In genomic region chr7:103532955-103533354, GRCh38 we compare ENCODE assay signal across 19 cellular contexts.
"Had no signal": no experiment of that assay in that cellular context is flagged by ENCODE, and none has a peak within 500 bp of the region (broad histone marks: within the 10 kb centered on the region; RNA-seq: fewer than 3 reads in every experiment).

No MANE protein-coding gene starts in this region.

- ATAC-seq: activated CD4-positive, CD25-positive, alpha-beta regulatory T cell treated with anti-CD3 and anti-CD28 coated beads, Interleukin-2, amount 50 U/mL, for 24 hours; activated naive CD8-positive, alpha-beta T cell treated with anti-CD3 and anti-CD28 coated beads, Interleukin-2, amount 50 U/mL, for 24 hours; activated T-helper 17 cell treated with anti-CD3 and anti-CD28 coated beads, Interleukin-2, amount 50 U/mL, for 72 hours had no signal

- H3K27ac ChIP-seq: ascending aorta, breast epithelium, neural progenitor cell, ovary, suprapubic skin had no signal

- DNase-seq: activated CD4-positive, alpha-beta T cell treated with anti-CD3 and anti-CD28 coated beads, Interleukin-2, amount 50 U/mL, for 4 hours; activated naive CD4-positive, alpha-beta T cell treated with anti-CD3 and anti-CD28 coated beads for 36 hours; activated naive CD8-positive, alpha-beta T cell treated with anti-CD3 and anti-CD28 coated beads, Interleukin-2, amount 50 U/mL, for 24 hours; left cardiac atrium; naive B cell; ovary; retina; SK-N-SH; stimulated activated CD4-positive, alpha-beta T cell treated with anti-CD3 and anti-CD28 coated beads, Interleukin-15, amount 100 ng/mL, for 24 hours; stimulated activated CD4-positive, alpha-beta T cell treated with anti-CD3 and anti-CD28 coated beads, Interleukin-4, amount 100 ng/mL, for 1 hour; stimulated activated naive CD4-positive, alpha-beta T cell; T-helper 1 cell; T1000 had no signal
